17 cellular contexts compared by ENCODE assay signal in the genomic region with DNA sequence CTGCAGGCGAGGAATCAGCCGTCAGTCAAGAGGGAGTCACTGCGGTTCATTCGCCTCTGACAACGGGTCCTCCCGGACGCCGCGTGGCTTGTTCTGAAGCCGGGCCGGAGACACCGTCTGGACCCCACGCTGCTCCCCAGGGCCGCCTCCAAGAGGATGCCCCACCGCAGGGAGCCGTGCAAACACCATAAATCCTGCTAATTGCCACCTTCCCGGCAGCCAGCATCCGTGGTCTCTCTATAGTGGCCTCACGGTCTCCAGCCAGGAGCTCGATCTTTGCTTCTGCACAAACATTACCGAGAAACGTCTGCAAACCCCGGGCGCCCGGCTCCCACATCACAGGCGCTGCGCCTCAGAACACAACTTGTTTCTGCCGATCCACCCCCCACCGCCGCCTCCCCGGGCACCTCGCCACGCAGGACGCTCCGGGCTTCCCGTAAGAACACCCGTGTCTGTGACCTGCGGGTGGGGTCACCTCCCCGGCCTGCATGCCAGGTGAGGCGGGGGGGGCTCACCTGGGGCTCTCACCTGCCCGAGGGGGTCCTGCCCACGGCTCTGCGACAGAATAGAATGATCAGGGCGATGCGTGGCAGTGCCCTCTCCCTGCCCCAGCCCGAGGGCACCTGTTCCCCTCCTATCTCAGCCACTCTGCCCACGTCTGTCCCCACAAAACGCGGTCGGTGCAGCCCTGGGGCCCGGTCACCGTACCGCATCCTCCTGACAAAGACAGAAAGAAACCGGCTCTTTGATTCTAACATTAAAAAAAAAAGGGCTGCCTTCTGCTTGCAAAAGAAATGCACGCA. TPM values are rescaled to one million over a fixed set of nuclear protein-coding genes. Genes with fewer than 3 reads are reported as not detected.
A peak's percentile ranks its signal among the peaks of the same experiment; 100 is the strongest.
DNase-seq lines count a peak whose midpoint lies in the region; ATAC-seq and TF ChIP-seq lines count a peak whose summit lies in the region.
"Had no signal": no experiment of that assay in that cellular context is flagged by ENCODE, and none has a peak within 500 bp of the region (broad histone marks: within the 10 kb centered on the region; RNA-seq: fewer than 3 reads in every experiment).

No MANE protein-coding gene starts in this region.

- H3K36me3 Mint-ChIP-seq in CD4-positive, alpha-beta memory T cell, result no peaks in the 10 kb centered on the region
- H3K36me3 Mint-ChIP-seq: CD4-positive, CD25-positive, alpha-beta regulatory T cell; T-cell had no signal

- POLR2A ChIA-PET in HEK293T (lab: Yijun Ruan, JAX), result no interaction called here
- POLR2A ChIA-PET in CD4-positive, alpha-beta memory T cell (lab: Charles Lee; ENCODE audit: partially characterized antibody), result no interaction called here

- no peaks in the 10 kb centered on the region for H3K9me3 ChIP-seq in mucosa of descending colon
- no peaks in the 10 kb centered on the region for H3K9me3 ChIP-seq in CD4-positive, alpha-beta memory T cell (ENCODE audit: control insufficient read depth in 1 of 2, low read length in 2 of 2)
- H3K9me3 ChIP-seq: HAP-1 had no signal

- ATAC-seq in mucosa of descending colon (no peak), GM21737 (IDR thresholded peaks at IDR 0.05; ENCODE audit: unreplicated experiment) (no peak)
- ATAC-seq: Panc1, Right ventricle myocardium inferior, T-cell had no signal

- no peaks in the 10 kb centered on the region for H3K36me3 ChIP-seq in mucosa of descending colon (ENCODE audit: low read depth)
- H3K36me3 ChIP-seq in CD4-positive, alpha-beta memory T cell (ENCODE audit: insufficient read depth, low read length), result no peaks in the 10 kb centered on the region
- H3K36me3 ChIP-seq: HAP-1 had no signal

- H3K27me3 Mint-ChIP-seq in CD4-positive, alpha-beta memory T cell, result peaks cover 0 to 3% of the 10 kb centered on the region in 2 donors
- H3K27me3 Mint-ChIP-seq: CD4-positive, CD25-positive, alpha-beta regulatory T cell had no signal

- no peaks in the 10 kb centered on the region for H3K27me3 ChIP-seq in CD4-positive, alpha-beta memory T cell (ENCODE audit: insufficient read depth, low read length)

- H3K4me3 ChIP-seq in mucosa of descending colon, result no peak overlapping the region
- no peak overlapping the region for H3K4me3 ChIP-seq in CD4-positive, alpha-beta memory T cell (ENCODE audit: low read length in 2 of 2)
- H3K4me3 ChIP-seq: HAP-1, SK-N-MC had no signal

- H3K9me3 Mint-ChIP-seq in CD4-positive, alpha-beta memory T cell, result no peaks in the 10 kb centered on the region
- H3K9me3 Mint-ChIP-seq: T-cell had no signal

- CTCF ChIA-PET in HEK293T (lab: Yijun Ruan, JAX), result no interaction called here
- CTCF ChIA-PET in CD4-positive, alpha-beta memory T cell (lab: Charles Lee; ENCODE audit: partially characterized antibody), result no interaction called here

- TF ChIP-seq CTCF in mucosa of descending colon (IDR thresholded peaks at IDR 0.05), result no peak

- H3K4me1 ChIP-seq in mucosa of descending colon (ENCODE audit: low read depth), result no peaks in the 10 kb centered on the region
- H3K4me1 ChIP-seq in CD4-positive, alpha-beta memory T cell (ENCODE audit: insufficient read depth, low read length), result no peaks in the 10 kb centered on the region
- H3K4me1 ChIP-seq: HAP-1 had no signal

- H3K4me1 Mint-ChIP-seq in CD4-positive, alpha-beta memory T cell, result no peaks in the 10 kb centered on the region
- H3K4me1 Mint-ChIP-seq: CD4-positive, CD25-positive, alpha-beta regulatory T cell had no signal

- no peak overlapping the region for H3K4me3 Mint-ChIP-seq in CD4-positive, alpha-beta memory T cell
- H3K4me3 Mint-ChIP-seq: CD4-positive, CD25-positive, alpha-beta regulatory T cell; T-cell had no signal

- no peak overlapping the region for H3K27ac ChIP-seq in CD4-positive, alpha-beta memory T cell (ENCODE audit: low read depth, low read length)
- H3K27ac ChIP-seq: SK-N-MC had no signal

- intact Hi-C loops in mucosa of descending colon (cut with DNase I, micrococcal nuclease), result no loop called here
- intact Hi-C loops in CD4-positive, alpha-beta memory T cell (cut with micrococcal nuclease), result no loop called here

- H3K27ac Mint-ChIP-seq in CD4-positive, alpha-beta memory T cell, result no peak overlapping the region
- H3K27ac Mint-ChIP-seq: CD4-positive, CD25-positive, alpha-beta regulatory T cell; T-cell had no signal

- DNase-seq in COLO668 (lab: John Stamatoyannopoulos, UW; ENCODE audit: unreplicated experiment) (peak; percentile 26), HEK293T (ENCODE audit: extremely low spot score) (peak; percentile 59), NCI-H774 (lab: John Stamatoyannopoulos, UW) (peak; percentile 25), mucosa of descending colon (peak in 2 of 3 donors; percentile 6 to 37), NCI-H1694 treated with DMSO at 0.1 percent for 48 hours (lab: John Stamatoyannopoulos, UW) (no peak)
- no peak for DNase-seq in CD4-positive, alpha-beta memory T cell
- DNase-seq: ACHN; CD4-positive, CD25-positive, alpha-beta regulatory T cell; DND-41; NCI-H1930; NCI-H524; T-cell had no signal

TF ChIP-seq in HEK293T, 16 proteins besides CTCF, POLR2A, EP300 and RAD21:
- TF ChIP-seq L3MBTL2 (conservative IDR thresholded peaks at IDR 0.05), result 0 out of 2 replicates have a peak, but pooled peaks have one; percentile 1
- TF ChIP-seq SP1 (IDR thresholded peaks at IDR 0.05), result no peak
- TF ChIP-seq NFRKB (IDR thresholded peaks at IDR 0.05), result no peak
- no peak for TF ChIP-seq ZNF384 (IDR thresholded peaks at IDR 0.05)
- TF ChIP-seq, protein P1, sequence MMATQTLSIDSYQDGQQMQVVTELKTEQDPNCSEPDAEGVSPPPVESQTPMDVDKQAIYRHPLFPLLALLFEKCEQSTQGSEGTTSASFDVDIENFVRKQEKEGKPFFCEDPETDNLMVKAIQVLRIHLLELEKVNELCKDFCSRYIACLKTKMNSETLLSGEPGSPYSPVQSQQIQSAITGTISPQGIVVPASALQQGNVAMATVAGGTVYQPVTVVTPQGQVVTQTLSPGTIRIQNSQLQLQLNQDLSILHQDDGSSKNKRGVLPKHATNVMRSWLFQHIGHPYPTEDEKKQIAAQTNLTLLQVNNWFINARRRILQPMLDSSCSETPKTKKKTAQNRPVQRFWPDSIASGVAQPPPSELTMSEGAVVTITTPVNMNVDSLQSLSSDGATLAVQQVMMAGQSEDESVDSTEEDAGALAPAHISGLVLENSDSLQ (IDR thresholded peaks at IDR 0.05), result peak; percentile 93
- no peak for TF ChIP-seq TARDBP (IDR thresholded peaks at IDR 0.05)
- no peak for TF ChIP-seq SUZ12 (IDR thresholded peaks at IDR 0.05)
- no peak for TF ChIP-seq HDGF (IDR thresholded peaks at IDR 0.05; ENCODE audit: borderline replicate concordance)
- TF ChIP-seq FOXA1 (IDR thresholded peaks at IDR 0.05), result no peak
- TF ChIP-seq LEF1 (IDR thresholded peaks at IDR 0.05; ENCODE audit: borderline replicate concordance), result no peak
- TF ChIP-seq BHLHE40 (IDR thresholded peaks at IDR 0.05; ENCODE audit: borderline replicate concordance), result no peak
- TF ChIP-seq ELF4 (IDR thresholded peaks at IDR 0.05), result no peak
- TF ChIP-seq FOXK2 (IDR thresholded peaks at IDR 0.05), result no peak
- TF ChIP-seq ARNT (IDR thresholded peaks at IDR 0.05), result no peak
- TF ChIP-seq FOXM1 (IDR thresholded peaks at IDR 0.05; ENCODE audit: borderline replicate concordance), result no peak
- TF ChIP-seq CTBP1 (IDR thresholded peaks at IDR 0.05; ENCODE audit: borderline replicate concordance), result 0 out of 2 replicates have a peak, but pooled peaks have one; percentile 7

RNA-seq across cellular contexts. Expression of gene PPP2R3B, which starts 32.4 kb away (rescaled TPM):
- total RNA-seq in mucosa of descending colon, result 10 to 100 TPM in 2 of 3 donors, 1 to 10 TPM in 1; 9.2 to 11.6 (median 11.2) TPM
- total RNA-seq in CD4-positive, alpha-beta memory T cell, result 10 to 100 TPM; 42.3 to 45.2 TPM
- 1 to 10 TPM; 8.0 to 8.4 TPM for polyA plus RNA-seq in CD4-positive, alpha-beta memory T cell

Comparison
In these comparisons a context has a peak if more than half of its experiments do, and no peak if none do; other contexts are left out.
1. DNase-seq: peak in COLO668 (single experiment), HEK293T (single experiment), NCI-H774 (single experiment) and mucosa of descending colon (2 of 3); none in NCI-H1694 treated with DMSO at 0.1 percent for 48 hours (single experiment) and CD4-positive, alpha-beta memory T cell (0 of 5).